In genomic region chr1:109535971-109536491, GRCh38 we compare ENCODE assay signal across 1 cellular context.
TF ChIP-seq lines count a peak whose summit lies in the region.

No MANE protein-coding gene starts in this region.

TF ChIP-seq in HepG2, 621 proteins besides CTCF, POLR2A, EP300 and RAD21:
- TF ChIP-seq HOXA9 (CRISPR knock-in tag; IDR thresholded peaks at IDR 0.05; ENCODE audit: borderline replicate concordance) (no peak), NR2F1 (CRISPR knock-in tag; IDR thresholded peaks at IDR 0.05) (no peak), ZNF446 (CRISPR knock-in tag; IDR thresholded peaks at IDR 0.05) (no peak), MTA3 (CRISPR knock-in tag; IDR thresholded peaks at IDR 0.05) (no peak), ZNF20 (CRISPR knock-in tag; IDR thresholded peaks at IDR 0.05) (no peak)
